Comparison of ENCODE assay signal across 27 cellular contexts in genomic region chr13:49183672-49184315, GRCh38. TPM values are rescaled to one million over a fixed set of nuclear protein-coding genes. Genes with fewer than 3 reads are reported as not detected.
DNase-seq lines count a peak whose midpoint lies in the region; ATAC-seq, FAIRE-seq and TF ChIP-seq lines count a peak whose summit lies in the region.
"Had no signal": no experiment of that assay in that cellular context is flagged by ENCODE, and none has a peak within 500 bp of the region (broad histone marks: within the 10 kb centered on the region; RNA-seq: fewer than 3 reads in every experiment).

No MANE protein-coding gene starts in this region.

- H3K14ac ChIP-seq in H1 (ENCODE audit: insufficient read length) = no peak overlapping the region

- H3K18ac ChIP-seq in H1 (ENCODE audit: extremely low read depth, low read length) = no peak overlapping the region
- H3K18ac ChIP-seq in mesendoderm (ENCODE audit: low read length) = peak overlapping the region; percentile 23

- H3K23ac ChIP-seq in H1 (ENCODE audit: insufficient read length) (no peak overlapping the region), mesendoderm (ENCODE audit: low read length) (no peak overlapping the region)

- H2AFZ ChIP-seq in H1 (ENCODE audit: low read length) = no peak overlapping the region

- H4K5ac ChIP-seq in H1 (ENCODE audit: insufficient read length, low read depth, low read length) (no peak overlapping the region), mesendoderm (ENCODE audit: low read length) (no peak overlapping the region)

- no peak overlapping the region for H2BK5ac ChIP-seq in H1 (ENCODE audit: low read depth, low read length)
- H2BK5ac ChIP-seq in mesendoderm (ENCODE audit: low read length) = peak overlapping the region; percentile 5

- no peak overlapping the region for H2BK20ac ChIP-seq in H1 (ENCODE audit: low read length)

- no peak overlapping the region; a peak in 1 of 8 replicates for H3K4me3 ChIP-seq in H1 (ENCODE audit: extremely low read depth in 1 of 4, insufficient read depth in 2 of 4, low read depth in 3 of 4, low read length in 4 of 4)
- H3K4me3 ChIP-seq in mesendoderm (ENCODE audit: low read length) = no peak overlapping the region
- H3K4me3 ChIP-seq: K562, smooth muscle cell, transverse colon had no signal

- no peak for TF ChIP-seq POLR2A in H1 (IDR thresholded peaks at IDR 0.05; ENCODE audit: control extremely low read depth in 1 of 2, low read depth in 2 of 2, low read length in 2 of 2)

- no peak for TF ChIP-seq CTCF in H1 (IDR thresholded peaks at IDR 0.05; ENCODE audit: control extremely low read depth in 1 of 3, insufficient read depth in 1 of 3, low read depth in 1 of 3, low read length in 3 of 3)

- DNase-seq in DMS153 (lab: John Stamatoyannopoulos, UW) (peak; percentile 5), DMS153 treated with DMSO at 0.1 percent for 48 hours (lab: John Stamatoyannopoulos, UW; ENCODE audit: unreplicated experiment) (no peak), HCEC 1CT (peak; percentile 44), H1 (ENCODE audit: low read depth in 1 of 2, low spot score in 2 of 2) (no peak), mesendoderm (peak; percentile 26)
- DNase-seq: activated CD4-positive, alpha-beta T cell treated with anti-CD3 and anti-CD28 coated beads for 4 hours; activated naive CD4-positive, alpha-beta T cell; anterior cingulate cortex; DND-41; effector memory CD4-positive, alpha-beta T cell; head of caudate nucleus; left ventricle myocardium superior; NCI-H2171 treated with DMSO at 0.1 percent for 48 hours; NCI-H69; SHP77; stimulated activated CD4-positive, alpha-beta T cell treated with anti-CD3 and anti-CD28 coated beads, Interleukin-2, amount 100 ng/mL, for 48 hours; T-cell; transverse colon had no signal

- FAIRE-seq in H1 (lab: Jason Lieb, UNC) = no peak
- FAIRE-seq: K562, TTC549 had no signal

- H3K79me1 ChIP-seq in H1 (ENCODE audit: low read depth, low read length) (no peaks in the 10 kb centered on the region), mesendoderm (ENCODE audit: low read length) (no peaks in the 10 kb centered on the region)

- ATAC-seq in HG02840 (IDR thresholded peaks at IDR 0.05; ENCODE audit: low FRiP score, unreplicated experiment) = no peak
- ATAC-seq in HG02571 (IDR thresholded peaks at IDR 0.05; ENCODE audit: unreplicated experiment) = no peak
- ATAC-seq in HG03432 (IDR thresholded peaks at IDR 0.05; ENCODE audit: unreplicated experiment) = no peak
- ATAC-seq: K562, left ventricle myocardium superior, T-cell had no signal

- CTCF ChIA-PET in H1 (lab: Charles Lee; ENCODE audit: partially characterized antibody) = no interaction called here

- H3K9ac ChIP-seq in H1 (replicated peaks in 1 of 4; ENCODE audit: extremely low read depth in 1 of 4, low read depth in 3 of 4, low read length in 3 of 4) (no peak overlapping the region), mesendoderm (ENCODE audit: low read length) (no peak overlapping the region)

- H3K56ac ChIP-seq in H1 (replicated peaks; ENCODE audit: insufficient read length, low read depth, low read length) = no peak overlapping the region
- peak overlapping the region; percentile 26 for H3K56ac ChIP-seq in mesendoderm (ENCODE audit: low read length)

- H3K27me3 ChIP-seq in H1 (replicated peaks in 1 of 4; ENCODE audit: control insufficient read depth in 3 of 4, extremely low read depth in 1 of 4, insufficient read depth in 3 of 4, low read length in 3 of 4) (no peaks in the 10 kb centered on the region; a peak in 1 of 7 replicates), mesendoderm (ENCODE audit: insufficient read depth, low read length, poor library complexity) (no peaks in the 10 kb centered on the region)
- H3K27me3 ChIP-seq: transverse colon had no signal

- H2BK12ac ChIP-seq in H1 (ENCODE audit: low read depth, low read length) = no peak overlapping the region

- H3K36me3 ChIP-seq in H1 (ENCODE audit: control insufficient read depth in 2 of 4, insufficient read depth in 4 of 4, low read length in 3 of 4) = peaks cover 3 to 37% (median 22%) of the 10 kb centered on the region in 4 experiments; a peak in 6 of 8 replicates
- no peaks in the 10 kb centered on the region for H3K36me3 ChIP-seq in mesendoderm (ENCODE audit: control insufficient read depth, insufficient read depth, low read length)

- H3K4me1 ChIP-seq in H1 (replicated peaks in 1 of 4; ENCODE audit: control insufficient read depth in 3 of 4, insufficient read depth in 4 of 4, low read length in 3 of 4) (peaks cover 0 to 6% (median 4%) of the 10 kb centered on the region in 4 experiments; a peak in 5 of 7 replicates), mesendoderm (ENCODE audit: control insufficient read depth, low read depth, low read length) (peaks cover 11% of the 10 kb centered on the region)

- H4K8ac ChIP-seq in H1 (ENCODE audit: extremely low read depth, insufficient read depth, low read length) = no peak overlapping the region
- H4K8ac ChIP-seq in mesendoderm (ENCODE audit: low read depth, low read length) = no peak overlapping the region

- peaks cover 0 to 2% of the 10 kb centered on the region in 2 experiments for H4K20me1 ChIP-seq in H1 (replicated peaks in 1 of 2; ENCODE audit: control insufficient read depth in 1 of 2, insufficient read depth in 2 of 2, low read length in 2 of 2)

- H3K23me2 ChIP-seq in H1 (ENCODE audit: low read depth, low read length) = no peaks in the 10 kb centered on the region

- H2BK120ac ChIP-seq in H1 (replicated peaks; ENCODE audit: low read depth, low read length) (no peak overlapping the region), mesendoderm (ENCODE audit: low read depth, low read length) (peak overlapping the region; percentile 15)

- H3K4me2 ChIP-seq in H1 (ENCODE audit: insufficient read depth in 1 of 2, low read depth in 2 of 2, low read length in 2 of 2) (peak overlapping the region; percentile 15 to 52; a peak in 1 of 4 replicates), mesendoderm (ENCODE audit: low read length) (no peak overlapping the region)
- H3K4me2 ChIP-seq: smooth muscle cell had no signal

- H3K4ac ChIP-seq in H1 (replicated peaks; ENCODE audit: insufficient read length, low read depth, low read length) (no peak overlapping the region), mesendoderm (ENCODE audit: low read depth, low read length) (no peak overlapping the region)

- no peak overlapping the region for H4K91ac ChIP-seq in H1 (replicated peaks; ENCODE audit: insufficient read length, low read length)

- no peaks in the 10 kb centered on the region for H3K9me3 ChIP-seq in H1 (ENCODE audit: insufficient read depth in 2 of 2, low read depth in 1 of 2, low read length in 1 of 2)
- H3K9me3 ChIP-seq: transverse colon had no signal

- no peak overlapping the region for H2BK15ac ChIP-seq in H1 (ENCODE audit: low read length)
- no peak overlapping the region for H2BK15ac ChIP-seq in mesendoderm (replicated peaks; ENCODE audit: low read depth)

- POLR2A ChIA-PET in H1 (lab: Charles Lee; ENCODE audit: partially characterized antibody) = no interaction called here

- H2AK5ac ChIP-seq in H1 (ENCODE audit: low read depth, low read length) (no peak overlapping the region), mesendoderm (ENCODE audit: low read length) (no peak overlapping the region)

- TF ChIP-seq EP300 in H1 (IDR thresholded peaks at IDR 0.05; ENCODE audit: borderline replicate concordance in 1 of 2, low read depth in 2 of 2, low read length in 2 of 2) = no peak

- H3K27ac ChIP-seq in H1 (ENCODE audit: low read depth, low read length) (no peak overlapping the region), mesendoderm (ENCODE audit: low read depth, low read length) (peak overlapping the region; percentile 39)
- H3K27ac ChIP-seq: 22Rv1, transverse colon had no signal

- TF ChIP-seq RAD21 in H1 (IDR thresholded peaks at IDR 0.05 in 1 of 2, conservative IDR thresholded peaks at IDR 0.05 in 1 of 2; ENCODE audit: low read depth in 2 of 2, low read length in 2 of 2) = no peak

- H3K79me2 ChIP-seq in H1 (ENCODE audit: control insufficient read depth in 1 of 2, insufficient read depth in 2 of 2, low read length in 2 of 2) = no peaks in the 10 kb centered on the region
- no peaks in the 10 kb centered on the region for H3K79me2 ChIP-seq in mesendoderm (ENCODE audit: control insufficient read depth, insufficient read depth, low read length)

TF ChIP-seq in H1, 55 proteins besides CTCF, POLR2A, EP300 and RAD21:
- TF ChIP-seq JUN (IDR thresholded peaks at IDR 0.05; ENCODE audit: low read depth, low read length) = no peak

RNA-seq across cellular contexts. Expression of gene MLNR, which starts 36.3 kb away (rescaled TPM):
- 0.24 TPM in 1 of 2 replicates, not detected in the other for total RNA-seq in H1 (2021; fragmentation: NEBNext Ultra II Directional; extraction: Animal tissue kit (Norgen Biotek cat#: 25700))
- 0.29 and 0.69 TPM in 2 replicates for polyA plus RNA-seq in H1 (2011; rRNA removed)
- polyA plus RNA-seq in H1 (2011; cell fraction: cytosol; rRNA removed) = 0.16 TPM
- 0.30 TPM for polyA plus RNA-seq in H1 (2011; cell fraction: nucleus; rRNA removed)
- 0.13 to 0.24 TPM in 2 of 4 replicates, not detected in the others for polyA plus RNA-seq in H1 (2012, experiment 1 of 2)
- not detected for polyA plus RNA-seq in H1 (2012, experiment 2 of 2)
- 0.26 TPM for polyA plus RNA-seq in H1 (2013, experiment 1 of 2)
- polyA plus RNA-seq in H1 (2013, experiment 2 of 2) = 0.20 TPM
- polyA minus RNA-seq in H1 (2011; rRNA and poly(A)+ RNA removed) = 0.16 and 0.20 TPM in 2 replicates
- polyA minus RNA-seq in H1 (2011; cell fraction: cytosol; rRNA and poly(A)+ RNA removed) = not detected
- polyA minus RNA-seq in H1 (2011; cell fraction: nucleus; rRNA and poly(A)+ RNA removed) = 1.2 TPM
- 0.06 TPM for polyA plus RNA-seq in mesendoderm (2013, experiment 1 of 2)
- polyA plus RNA-seq in mesendoderm (2013, experiment 2 of 2) = not detected
- total RNA-seq: cerebellum, fibroblast of lung, K562, left ventricle myocardium superior, smooth muscle cell, T-cell, transverse colon had no signal
- polyA plus RNA-seq: fibroblast of lung, K562, smooth muscle cell had no signal

Comparison
In these comparisons a context has a peak if more than half of its experiments do, and no peak if none do; other contexts are left out.
1. DNase-seq: peak in DMS153 (single experiment), HCEC 1CT (single experiment) and mesendoderm (single experiment); none in DMS153 treated with DMSO at 0.1 percent for 48 hours (single experiment) and H1 (0 of 2).